Comparison of ENCODE assay signal across 1 cellular context in genomic region chr6:151393410-151393809, GRCh38.
TF ChIP-seq lines count a peak whose summit lies in the region.

No MANE protein-coding gene starts in this region.

TF ChIP-seq in endothelial cell of umbilical vein, 7 proteins besides CTCF, POLR2A, EP300 and RAD21 (continued from another document):
- no peak for TF ChIP-seq GATA2 (IDR thresholded peaks at IDR 0.05; ENCODE audit: insufficient read depth, insufficient read length, low read depth, low read length)
- TF ChIP-seq, protein P1, sequence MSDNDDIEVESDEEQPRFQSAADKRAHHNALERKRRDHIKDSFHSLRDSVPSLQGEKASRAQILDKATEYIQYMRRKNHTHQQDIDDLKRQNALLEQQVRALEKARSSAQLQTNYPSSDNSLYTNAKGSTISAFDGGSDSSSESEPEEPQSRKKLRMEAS (IDR thresholded peaks at IDR 0.05; ENCODE audit: insufficient read depth, insufficient read length): no peak
- TF ChIP-seq JUN (IDR thresholded peaks at IDR 0.05; ENCODE audit: borderline replicate concordance, insufficient read depth, insufficient read length, low read depth): no peak
- TF ChIP-seq FOS (IDR thresholded peaks at IDR 0.05; ENCODE audit: borderline replicate concordance, insufficient read depth, low read length): no peak
